Comparison of ENCODE assay signal across 20 cellular contexts in genomic region chr1:156144747-156145146, GRCh38. TPM values are rescaled to one million over a fixed set of nuclear protein-coding genes. Genes with fewer than 3 reads are reported as not detected.
DNase-seq lines count a peak whose midpoint lies in the region; ATAC-seq and TF ChIP-seq lines count a peak whose summit lies in the region.
"Had no signal": no experiment of that assay in that cellular context is flagged by ENCODE, and none has a peak within 500 bp of the region (broad histone marks: within the 10 kb centered on the region; RNA-seq: fewer than 3 reads in every experiment).

No MANE protein-coding gene starts in this region.

- no peaks in the 10 kb centered on the region for H3K27me3 ChIP-seq in NT2/D1 (ENCODE audit: insufficient read depth, insufficient read length)
- peaks cover 0 to 11% (median 2%) of the 10 kb centered on the region in 4 donors for H3K27me3 ChIP-seq in esophagus muscularis mucosa

- no peak for TF ChIP-seq EP300 in esophagus muscularis mucosa (IDR thresholded peaks at IDR 0.05)

- no peak for ATAC-seq in stimulated activated effector memory CD8-positive, alpha-beta T cell treated with anti-CD3 and anti-CD28 coated beads, Interleukin-12 subunit alpha, Interleukin-12 subunit beta, amount 100 ng/mL, for 72 hours
- no peak for ATAC-seq in left cardiac atrium

- TF ChIP-seq POLR2A in esophagus muscularis mucosa (IDR thresholded peaks at IDR 0.05; ENCODE audit: low read depth) = no peak

- intact Hi-C loops in esophagus muscularis mucosa (cut with DNase I) = no loop called here
- intact Hi-C loops in left cardiac atrium (cut with DNase I) = loop anchor here in 1 of 2 donors (5.0 kb wide), 1 partner anchor 83 kb away; no protein-coding TSS in a partner anchor

- peaks cover 20% of the 10 kb centered on the region for H3K36me3 ChIP-seq in NT2/D1 (ENCODE audit: insufficient read depth, insufficient read length, low read length)
- H3K36me3 ChIP-seq in esophagus muscularis mucosa = peaks cover 0 to 12% (median 9%) of the 10 kb centered on the region in 4 donors

- H3K9me3 ChIP-seq in NT2/D1 (ENCODE audit: insufficient read depth, low read length) = no peaks in the 10 kb centered on the region
- H3K9me3 ChIP-seq in esophagus muscularis mucosa = no peaks in the 10 kb centered on the region

- peaks cover 45% of the 10 kb centered on the region for H3K4me1 Mint-ChIP-seq in stimulated activated effector memory CD8-positive, alpha-beta T cell treated with anti-CD3 and anti-CD28 coated beads, Interleukin-12 subunit alpha, Interleukin-12 subunit beta, amount 100 ng/mL, for 72 hours

- WGBS in esophagus muscularis mucosa = 66% methylated on average over 5 of the region's 5 CpGs

- peak overlapping the region; percentile 12 for H3K9ac ChIP-seq in NT2/D1 (ENCODE audit: insufficient read length, low read depth)
- H3K9ac ChIP-seq: KMS-11 had no signal

- peak overlapping the region in 3 of 4 donors; percentile 34 to 56 (median 50) for H3K27ac ChIP-seq in esophagus muscularis mucosa (replicated peaks in 1 of 4)
- H3K27ac ChIP-seq: KMS-11 had no signal

- peak; percentile 18 for DNase-seq in activated T-cell treated with anti-CD3 and anti-CD28 coated beads, Interleukin-2, amount 50 U/mL, for 1 hour
- DNase-seq in activated T-cell treated with anti-CD3 and anti-CD28 coated beads for 4 hours (no peak), NT2/D1 (ENCODE audit: low read depth, low spot score) (no peak), esophagus muscularis mucosa (ENCODE audit: extremely low spot score) (no peak), Kasumi-1 (lab: John Stamatoyannopoulos, UW) (no peak), left cardiac atrium (no peak)
- no peak for DNase-seq in stimulated activated effector memory CD8-positive, alpha-beta T cell treated with anti-CD3 and anti-CD28 coated beads, Interleukin-12 subunit alpha, Interleukin-12 subunit beta, amount 100 ng/mL, for 72 hours (ENCODE audit: low spot score in 2 of 2)
- DNase-seq in activated naive CD4-positive, alpha-beta T cell treated with anti-CD3 and anti-CD28 coated beads, Interleukin-2, amount 50 U/mL, for 16 hours = no peak
- DNase-seq: 8988T, AML-193, C1 segment of cervical spinal cord, DMS53, GF-D8, IMR-90, NCI-H1694, NCI-H2081 treated with DMSO at 0.1 percent for 48 hours, NCI-H2171 treated with DMSO at 0.1 percent for 48 hours, NCI-H524 treated with DMSO at 0.1 percent for 48 hours, SHP77 had no signal

- peaks cover 41% of the 10 kb centered on the region for H3K4me1 ChIP-seq in NT2/D1 (ENCODE audit: insufficient read depth, insufficient read length)
- peaks cover 34 to 66% (median 60%) of the 10 kb centered on the region in 4 donors for H3K4me1 ChIP-seq in esophagus muscularis mucosa

- no peak for TF ChIP-seq CTCF in esophagus muscularis mucosa (IDR thresholded peaks at IDR 0.05)

- peaks cover 41% of the 10 kb centered on the region for H3K36me3 Mint-ChIP-seq in stimulated activated effector memory CD8-positive, alpha-beta T cell treated with anti-CD3 and anti-CD28 coated beads, Interleukin-12 subunit alpha, Interleukin-12 subunit beta, amount 100 ng/mL, for 72 hours

- H3K27ac Mint-ChIP-seq in stimulated activated effector memory CD8-positive, alpha-beta T cell treated with anti-CD3 and anti-CD28 coated beads, Interleukin-12 subunit alpha, Interleukin-12 subunit beta, amount 100 ng/mL, for 72 hours = peak overlapping the region; percentile 91

- H3K4me3 Mint-ChIP-seq in stimulated activated effector memory CD8-positive, alpha-beta T cell treated with anti-CD3 and anti-CD28 coated beads, Interleukin-12 subunit alpha, Interleukin-12 subunit beta, amount 100 ng/mL, for 72 hours = no peak overlapping the region

- H3K9me3 Mint-ChIP-seq in stimulated activated effector memory CD8-positive, alpha-beta T cell treated with anti-CD3 and anti-CD28 coated beads, Interleukin-12 subunit alpha, Interleukin-12 subunit beta, amount 100 ng/mL, for 72 hours = no peaks in the 10 kb centered on the region

- H3K4me3 ChIP-seq in NT2/D1 (ENCODE audit: insufficient read length, low read depth) (no peak overlapping the region), esophagus muscularis mucosa (no peak overlapping the region)

RNA-seq across cellular contexts. Expression of gene SEMA4A, which starts 8.6 kb away (rescaled TPM):
- total RNA-seq in esophagus muscularis mucosa (1 to 10 TPM; 1.7 to 4.1 (median 2.6) TPM), left cardiac atrium (1 to 10 TPM; 2.7 to 3.8 TPM)

RNA-seq across cellular contexts. Expression of gene LMNA, which starts 30.2 kb away (rescaled TPM):
- total RNA-seq in esophagus muscularis mucosa = 100 to 1,000 TPM; 311 to 589 (median 380) TPM
- 100 to 1,000 TPM; 264 to 384 TPM for total RNA-seq in left cardiac atrium

RNA-seq across cellular contexts. Expression of gene SLC25A44, which starts 49.2 kb away (rescaled TPM):
- 10 to 100 TPM in 3 of 4 donors, 1 to 10 TPM in 1; 8.3 to 18.2 (median 15.0) TPM for total RNA-seq in esophagus muscularis mucosa
- 10 to 100 TPM; 16.0 to 23.1 TPM for total RNA-seq in left cardiac atrium
